In the genomic region with DNA sequence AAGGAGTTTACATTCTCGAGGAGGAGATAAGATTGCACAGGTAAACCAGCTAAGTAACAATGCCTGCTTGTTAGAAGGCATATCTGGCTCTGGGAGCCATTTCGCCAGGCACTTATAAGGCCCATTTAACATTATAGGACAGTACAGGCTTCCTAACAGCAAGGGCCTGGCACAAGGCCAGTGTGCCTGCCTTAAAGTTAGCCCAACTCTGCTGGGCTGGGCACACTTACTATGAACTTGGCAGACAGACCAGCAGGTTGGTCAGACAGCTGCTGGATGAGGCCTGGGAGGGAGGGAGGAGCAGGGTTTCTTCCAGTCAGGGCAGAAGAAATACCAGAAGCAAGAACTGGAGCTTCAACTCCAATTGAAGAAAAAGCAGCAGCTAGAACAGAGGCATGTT, we compare ENCODE assay signal across 11 cellular contexts. TPM values are rescaled to one million over a fixed set of nuclear protein-coding genes. Genes with fewer than 3 reads are reported as not detected.
DNase-seq lines count a peak whose midpoint lies in the region; TF ChIP-seq lines count a peak whose summit lies in the region.
"Had no signal": no experiment of that assay in that cellular context is flagged by ENCODE, and none has a peak within 500 bp of the region (broad histone marks: within the 10 kb centered on the region; RNA-seq: fewer than 3 reads in every experiment).

No MANE protein-coding gene starts in this region.

- no peaks in the 10 kb centered on the region for H3K27me3 Mint-ChIP-seq in MCF 10A (ENCODE audit: insufficient read depth, unreplicated experiment)
- H3K27me3 Mint-ChIP-seq in type B pancreatic cell = peaks cover 12% of the 10 kb centered on the region
- peaks cover 40% of the 10 kb centered on the region for H3K27me3 Mint-ChIP-seq in activated CD4-positive, alpha-beta T cell treated with anti-CD3 and anti-CD28 coated beads, Interleukin-2, amount 10 ng/mL, durations not matched to agents 24 days and 14 days

- H3K27ac Mint-ChIP-seq in MCF 10A (ENCODE audit: low read depth, unreplicated experiment) = peak overlapping the region; percentile 35
- H3K27ac Mint-ChIP-seq in type B pancreatic cell = peak overlapping the region; percentile 61
- H3K27ac Mint-ChIP-seq in activated CD4-positive, alpha-beta T cell treated with anti-CD3 and anti-CD28 coated beads, Interleukin-2, amount 10 ng/mL, durations not matched to agents 24 days and 14 days = no peak overlapping the region
- H3K27ac Mint-ChIP-seq: activated naive CD8-positive, alpha-beta T cell had no signal

- H3K9me3 Mint-ChIP-seq in MCF 10A (ENCODE audit: unreplicated experiment) (no peaks in the 10 kb centered on the region), type B pancreatic cell (no peaks in the 10 kb centered on the region)
- H3K9me3 Mint-ChIP-seq in activated CD4-positive, alpha-beta T cell treated with anti-CD3 and anti-CD28 coated beads, Interleukin-2, amount 10 ng/mL, durations not matched to agents 24 days and 14 days = no peaks in the 10 kb centered on the region

- POLR2A ChIA-PET in MCF 10A (lab: Yijun Ruan, JAX) = interaction anchor here (0.6 to 3.3 kb wide), 12 partner anchors 13 to 721 kb away, joined by 3 to 20 read pairs (median 4); no protein-coding TSS in a partner anchor

- TF ChIP-seq CTCF in MCF 10A (IDR thresholded peaks at IDR 0.05; ENCODE audit: unreplicated experiment) (no peak), type B pancreatic cell (conservative IDR thresholded peaks at IDR 0.05) (no peak)

- peak; percentile 30 for DNase-seq in NCI-H748 (lab: John Stamatoyannopoulos, UW; ENCODE audit: unreplicated experiment)
- no peak for DNase-seq in NCI-H748 treated with DMSO at 0.1 percent for 48 hours (lab: John Stamatoyannopoulos, UW)
- DNase-seq in MCF 10A (ENCODE audit: unreplicated experiment) = peak; percentile 84
- peak; percentile 73 for DNase-seq in islet precursor cell
- no peak for DNase-seq in type B pancreatic cell (ENCODE audit: extremely low spot score, unreplicated experiment)
- DNase-seq in activated CD4-positive, alpha-beta T cell treated with anti-CD3 and anti-CD28 coated beads for 1 hour = no peak
- DNase-seq in activated CD4-positive, alpha-beta T cell treated with anti-CD3 and anti-CD28 coated beads, Interleukin-2, amount 10 ng/mL, durations not matched to agents 24 days and 14 days = no peak
- DNase-seq in D341Med (ENCODE audit: low spot score) = no peak
- DNase-seq: NCI-H2171 treated with DMSO at 0.1 percent for 48 hours, occipital lobe had no signal

- no peak overlapping the region for H3K4me3 Mint-ChIP-seq in MCF 10A (ENCODE audit: unreplicated experiment)
- peak overlapping the region; percentile 45 for H3K4me3 Mint-ChIP-seq in type B pancreatic cell
- H3K4me3 Mint-ChIP-seq in activated CD4-positive, alpha-beta T cell treated with anti-CD3 and anti-CD28 coated beads, Interleukin-2, amount 10 ng/mL, durations not matched to agents 24 days and 14 days = no peak overlapping the region
- H3K4me3 Mint-ChIP-seq: activated naive CD8-positive, alpha-beta T cell had no signal

- CTCF ChIA-PET in MCF 10A (lab: Yijun Ruan, JAX) = interaction anchor here (0.6 to 2.2 kb wide), 6 partner anchors 14 to 628 kb away, joined by 3 to 7 read pairs (median 4); no protein-coding TSS in a partner anchor

- intact Hi-C loops in MCF 10A (cut with micrococcal nuclease) = loop anchor here (5.0 kb wide), 1 partner anchor 33 kb away; no protein-coding TSS in a partner anchor
- intact Hi-C loops in activated CD4-positive, alpha-beta T cell treated with anti-CD3 and anti-CD28 coated beads, Interleukin-2, amount 10 ng/mL, durations not matched to agents 24 days and 14 days (cut with micrococcal nuclease) = loop anchor here (5.0 kb wide), 1 partner anchor 78 kb away; no protein-coding TSS in a partner anchor

- H3K36me3 Mint-ChIP-seq in MCF 10A (ENCODE audit: insufficient read depth, unreplicated experiment) (no peaks in the 10 kb centered on the region), type B pancreatic cell (no peaks in the 10 kb centered on the region)
- no peaks in the 10 kb centered on the region for H3K36me3 Mint-ChIP-seq in activated CD4-positive, alpha-beta T cell treated with anti-CD3 and anti-CD28 coated beads, Interleukin-2, amount 10 ng/mL, durations not matched to agents 24 days and 14 days (ENCODE audit: low read depth)
- H3K36me3 Mint-ChIP-seq: activated naive CD8-positive, alpha-beta T cell had no signal

- no TSS peak for BruUV-seq in MCF 10A (replicated peaks; lab: Mats Ljungman, UMichigan)

- peaks cover 46% of the 10 kb centered on the region for H3K4me1 Mint-ChIP-seq in MCF 10A (ENCODE audit: insufficient read depth, unreplicated experiment)
- peaks cover 47% of the 10 kb centered on the region for H3K4me1 Mint-ChIP-seq in type B pancreatic cell (ENCODE audit: unreplicated experiment)
- peaks cover 8% of the 10 kb centered on the region for H3K4me1 Mint-ChIP-seq in activated CD4-positive, alpha-beta T cell treated with anti-CD3 and anti-CD28 coated beads, Interleukin-2, amount 10 ng/mL, durations not matched to agents 24 days and 14 days

RNA-seq across cellular contexts. Expression of gene CACHD1, which starts 4.7 kb away (rescaled TPM):
- total RNA-seq in MCF 10A (2022) (2.9 and 3.9 TPM in 2 replicates), type B pancreatic cell (ENCODE audit: low replicate concordance) (9.6 and 44.6 TPM in 2 replicates)
- total RNA-seq in activated CD4-positive, alpha-beta T cell treated with anti-CD3 and anti-CD28 coated beads, Interleukin-2, amount 10 ng/mL, durations not matched to agents 24 days and 14 days = 0.14 and 0.23 TPM in 2 replicates

Comparison
In these comparisons a context has a peak if more than half of its experiments do, and no peak if none do; other contexts are left out.
1. DNase-seq: peak in NCI-H748 (single experiment), MCF 10A (single experiment) and islet precursor cell (single experiment); none in NCI-H748 treated with DMSO at 0.1 percent for 48 hours (single experiment), type B pancreatic cell (single experiment), activated CD4-positive, alpha-beta T cell treated with anti-CD3 and anti-CD28 coated beads for 1 hour (single experiment), activated CD4-positive, alpha-beta T cell treated with anti-CD3 and anti-CD28 coated beads, Interleukin-2, amount 10 ng/mL, durations not matched to agents 24 days and 14 days (single experiment) and D341Med (single experiment).